In the genomic region with DNA sequence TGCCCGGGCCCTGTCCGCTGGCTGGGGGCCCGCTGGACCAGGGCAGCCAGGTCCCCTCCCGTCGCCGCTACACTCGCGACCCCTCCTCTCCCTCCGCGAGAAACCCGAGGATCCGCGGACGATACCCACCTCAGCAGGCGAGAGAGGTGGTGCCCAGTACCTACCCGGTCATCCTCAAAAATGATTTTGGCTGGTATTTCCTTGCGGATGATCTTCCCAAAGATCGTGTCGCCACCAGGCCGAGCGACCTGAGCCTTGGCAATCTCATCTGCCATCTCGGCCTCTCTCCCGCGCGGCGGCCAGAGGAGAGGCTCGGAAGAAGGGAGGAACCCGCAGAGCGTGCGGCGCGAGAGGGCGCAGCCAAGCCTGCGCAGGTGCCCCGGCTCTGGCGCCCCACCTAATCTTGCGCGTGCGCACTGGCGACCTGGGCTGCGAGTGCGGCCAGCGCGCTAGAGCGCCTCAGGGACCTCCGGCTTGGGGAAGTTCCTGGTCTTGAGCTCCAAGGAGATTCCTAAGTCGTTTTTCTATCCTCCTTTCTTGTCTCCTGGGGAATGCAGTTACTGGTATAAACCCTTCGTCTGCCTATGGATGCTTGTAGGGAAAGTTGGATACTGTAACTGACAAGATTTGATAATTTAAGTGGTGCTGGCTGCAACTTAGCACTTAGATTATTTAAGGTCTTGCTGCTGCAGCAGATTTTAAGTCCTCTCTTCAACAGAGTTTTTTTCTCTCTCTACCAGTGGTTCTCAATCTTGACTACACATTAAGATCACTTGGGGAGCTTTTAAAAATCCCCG, we compare ENCODE assay signal across 8 cellular contexts. TPM values are rescaled to one million over a fixed set of nuclear protein-coding genes. Genes with fewer than 3 reads are reported as not detected.
DNase-seq lines count a peak whose midpoint lies in the region; ATAC-seq, FAIRE-seq and TF ChIP-seq lines count a peak whose summit lies in the region.

A gene (minus strand): TSS at position 326 of the 797 bp plus-strand sequence. CDS start 51 bp downstream, at position 275.

- POLR2A ChIA-PET in AG04450 (lab: Yijun Ruan, JAX) = interaction anchor here (0.6 to 1.0 kb wide), 4 partner anchors 99 to 373 kb away, joined by 3 to 4 read pairs (median 4); a partner anchor contains a TSS

- H3K27ac ChIP-seq in AG04450 (ENCODE audit: low read depth, low read length) = peak within 1 kb of the TSS; percentile 92

- H3K27ac Mint-ChIP-seq in immature natural killer cell = peak within 1 kb of the TSS; percentile 94 to 98 (median 97)

- TF ChIP-seq CTCF in AG04450 (IDR thresholded peaks at IDR 0.05; ENCODE audit: low read depth, low read length) = 0 out of 2 replicates have a peak, but pooled peaks have one; percentile 13
- no peak for TF ChIP-seq CTCF in WI38 (IDR thresholded peaks at IDR 0.05; ENCODE audit: low read depth, low read length)
- TF ChIP-seq CTCF in bronchial epithelial cell (IDR thresholded peaks at IDR 0.05; ENCODE audit: insufficient read depth, low read length, severe bottlenecking) = peak; percentile 55

- H3K36me3 Mint-ChIP-seq in immature natural killer cell = peaks cover 0 to 18% (median 3%) of the 10 kb centered on the region in 3 donors

- peaks cover 37 to 68% of the 10 kb centered on the region in 2 donors for H3K4me1 Mint-ChIP-seq in immature natural killer cell

- ATAC-seq in GM18873 (IDR thresholded peaks at IDR 0.05; ENCODE audit: low FRiP score, unreplicated experiment) = peak; percentile 77
- ATAC-seq in HG03139 (IDR thresholded peaks at IDR 0.05; ENCODE audit: unreplicated experiment) = peak; percentile 84

- H3K4me3 ChIP-seq in AG04450 (ENCODE audit: low read depth, low read length) = peak within 1 kb of the TSS; percentile 91
- H3K4me3 ChIP-seq in WI38 (ENCODE audit: low read depth, low read length) = peak within 1 kb of the TSS; percentile 90
- H3K4me3 ChIP-seq in bronchial epithelial cell (ENCODE audit: low read depth, low read length) = peak within 1 kb of the TSS; percentile 96

- no peaks in the 10 kb centered on the region for H3K27me3 ChIP-seq in AG04450 (ENCODE audit: control insufficient read depth, insufficient read depth, low read length)
- H3K27me3 ChIP-seq in bronchial epithelial cell (ENCODE audit: control insufficient read depth, insufficient read depth, low read length) = no peaks in the 10 kb centered on the region

- CTCF ChIA-PET in AG04450 (lab: Charles Lee) = interaction anchor here (0.6 to 1.0 kb wide), 7 partner anchors 9 to 264 kb away, joined by 3 to 4 read pairs (median 3); no protein-coding TSS in a partner anchor

- FAIRE-seq in bronchial epithelial cell (lab: Jason Lieb, UNC) = no peak

- H3K4me3 Mint-ChIP-seq in immature natural killer cell = peak within 1 kb of the TSS; percentile 95 to 98 (median 97)

- no peaks in the 10 kb centered on the region; the same call in 1 of the 2 replicates for H3K9me3 ChIP-seq in AG04450 (ENCODE audit: control insufficient read depth, insufficient read depth, low read length)

- peaks cover 5 to 9% (median 8%) of the 10 kb centered on the region in 3 donors for H3K27me3 Mint-ChIP-seq in immature natural killer cell (ENCODE audit: low read depth in 3 of 3)

- no peaks in the 10 kb centered on the region for H3K9me3 Mint-ChIP-seq in immature natural killer cell

- DNase-seq in AG04450 (ENCODE audit: low read depth, low spot score) (peak; percentile 74), NCI-H2196 treated with DMSO at 0.1 percent for 48 hours (lab: John Stamatoyannopoulos, UW; ENCODE audit: unreplicated experiment) (peak; percentile 87), bronchial epithelial cell (ENCODE audit: low read depth) (peak; percentile 83), immature natural killer cell (peak; percentile 90 to 93 (median 92))
- DNase-seq in stimulated activated CD4-positive, alpha-beta T cell treated with anti-CD3 and anti-CD28 coated beads, Interleukin-12 subunit alpha, Interleukin-12 subunit beta, amount 100 ng/mL, for 24 hours (ENCODE audit: low read depth in 2 of 2) = peak; percentile 85 to 89

- H3K36me3 ChIP-seq in bronchial epithelial cell (ENCODE audit: control insufficient read depth, insufficient read depth, low read length) = peaks cover 3% of the 10 kb centered on the region

RNA-seq across cellular contexts. Expression of the gene that starts here (rescaled TPM):
- 468 and 624 TPM in 2 replicates for polyA plus RNA-seq in AG04450 (2011; rRNA removed)
- 119 and 128 TPM in 2 replicates for polyA minus RNA-seq in AG04450 (2011; rRNA and poly(A)+ RNA removed)
- 344 and 399 TPM in 2 replicates for total RNA-seq in bronchial epithelial cell
- 100 to 1,000 TPM; 258 to 473 (median 272) TPM for polyA plus RNA-seq in immature natural killer cell

Comparison
In these comparisons a context has a peak if more than half of its experiments do, and no peak if none do; other contexts are left out.
1. Peak in every context shown above with its lines: DNase-seq, ATAC-seq, H3K4me3 ChIP-seq and H3K27ac ChIP-seq.